Comparison of ENCODE assay signal across 1 cellular context in the genomic region with DNA sequence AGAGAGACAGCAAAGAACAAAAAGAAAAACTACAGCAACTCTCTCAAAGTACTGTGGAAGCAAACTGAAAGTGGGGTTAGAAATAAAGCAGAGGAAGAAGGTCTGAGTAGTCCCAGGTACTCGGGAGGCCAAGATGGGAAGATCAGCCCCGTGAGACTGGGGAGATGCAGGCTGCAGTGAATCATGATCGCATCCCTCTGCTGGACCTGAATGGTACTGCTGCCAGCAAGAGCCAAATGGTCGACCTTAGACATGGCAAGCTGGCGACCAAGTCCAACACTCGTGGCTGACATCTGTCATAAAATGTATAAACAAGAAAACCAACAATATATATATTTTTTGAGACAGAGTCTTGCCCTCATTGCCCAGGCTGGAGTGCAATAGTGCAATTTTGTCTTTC.
TF ChIP-seq lines count a peak whose summit lies in the region.

No MANE protein-coding gene starts in this region.

TF ChIP-seq in Ishikawa, 13 proteins besides CTCF, POLR2A, EP300 and RAD21 (continued from another document):
- TF ChIP-seq, protein P1, sequence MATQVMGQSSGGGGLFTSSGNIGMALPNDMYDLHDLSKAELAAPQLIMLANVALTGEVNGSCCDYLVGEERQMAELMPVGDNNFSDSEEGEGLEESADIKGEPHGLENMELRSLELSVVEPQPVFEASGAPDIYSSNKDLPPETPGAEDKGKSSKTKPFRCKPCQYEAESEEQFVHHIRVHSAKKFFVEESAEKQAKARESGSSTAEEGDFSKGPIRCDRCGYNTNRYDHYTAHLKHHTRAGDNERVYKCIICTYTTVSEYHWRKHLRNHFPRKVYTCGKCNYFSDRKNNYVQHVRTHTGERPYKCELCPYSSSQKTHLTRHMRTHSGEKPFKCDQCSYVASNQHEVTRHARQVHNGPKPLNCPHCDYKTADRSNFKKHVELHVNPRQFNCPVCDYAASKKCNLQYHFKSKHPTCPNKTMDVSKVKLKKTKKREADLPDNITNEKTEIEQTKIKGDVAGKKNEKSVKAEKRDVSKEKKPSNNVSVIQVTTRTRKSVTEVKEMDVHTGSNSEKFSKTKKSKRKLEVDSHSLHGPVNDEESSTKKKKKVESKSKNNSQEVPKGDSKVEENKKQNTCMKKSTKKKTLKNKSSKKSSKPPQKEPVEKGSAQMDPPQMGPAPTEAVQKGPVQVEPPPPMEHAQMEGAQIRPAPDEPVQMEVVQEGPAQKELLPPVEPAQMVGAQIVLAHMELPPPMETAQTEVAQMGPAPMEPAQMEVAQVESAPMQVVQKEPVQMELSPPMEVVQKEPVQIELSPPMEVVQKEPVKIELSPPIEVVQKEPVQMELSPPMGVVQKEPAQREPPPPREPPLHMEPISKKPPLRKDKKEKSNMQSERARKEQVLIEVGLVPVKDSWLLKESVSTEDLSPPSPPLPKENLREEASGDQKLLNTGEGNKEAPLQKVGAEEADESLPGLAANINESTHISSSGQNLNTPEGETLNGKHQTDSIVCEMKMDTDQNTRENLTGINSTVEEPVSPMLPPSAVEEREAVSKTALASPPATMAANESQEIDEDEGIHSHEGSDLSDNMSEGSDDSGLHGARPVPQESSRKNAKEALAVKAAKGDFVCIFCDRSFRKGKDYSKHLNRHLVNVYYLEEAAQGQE (IDR thresholded peaks at IDR 0.05; ENCODE audit: low read depth): no peak
- no peak for TF ChIP-seq CEBPB (IDR thresholded peaks at IDR 0.05)
